In the genomic region with DNA sequence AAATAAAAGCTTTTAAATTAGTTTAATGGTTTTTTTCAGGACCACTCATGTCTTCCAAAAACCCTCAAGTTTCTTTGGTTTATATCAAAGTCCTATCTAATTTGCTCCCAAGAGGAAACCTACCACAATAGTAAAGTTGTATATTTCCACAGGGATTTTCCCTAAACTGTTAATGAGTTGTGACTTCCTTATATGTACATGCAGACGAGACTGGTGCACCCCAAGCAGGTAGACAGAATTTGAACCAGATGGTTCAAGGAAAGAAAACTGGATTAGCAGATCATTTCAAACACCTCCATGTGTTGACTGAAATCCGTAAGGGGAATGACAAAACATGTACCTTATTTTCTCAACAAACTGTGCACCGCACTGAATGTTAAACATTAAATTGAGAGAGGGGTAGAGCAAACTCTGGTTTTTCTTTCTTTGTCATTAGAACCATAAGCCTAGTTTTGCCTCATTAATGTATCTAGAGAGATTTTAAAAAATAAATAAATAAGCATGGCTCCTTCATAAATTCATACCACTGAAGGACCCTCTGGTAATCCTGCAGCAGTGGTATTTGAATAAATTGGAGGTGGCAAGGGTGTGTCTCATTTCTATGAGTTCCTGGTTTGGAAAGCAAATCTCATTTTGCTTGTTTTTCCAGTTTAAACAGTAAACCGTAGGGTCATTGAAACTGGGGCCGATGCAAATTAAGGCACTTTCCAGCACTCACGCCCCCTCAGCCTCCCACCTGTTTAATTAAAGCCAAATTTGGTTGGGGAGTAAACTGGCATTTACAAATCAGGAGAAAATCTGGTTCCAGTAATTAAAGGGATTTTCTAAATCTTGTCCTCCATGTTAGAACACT, we compare ENCODE assay signal across 18 cellular contexts. TPM values are rescaled to one million over a fixed set of nuclear protein-coding genes. Genes with fewer than 3 reads are reported as not detected.
DNase-seq lines count a peak whose midpoint lies in the region; ATAC-seq, FAIRE-seq and TF ChIP-seq lines count a peak whose summit lies in the region.
"Had no signal": no experiment of that assay in that cellular context is flagged by ENCODE, and none has a peak within 500 bp of the region (broad histone marks: within the 10 kb centered on the region; RNA-seq: fewer than 3 reads in every experiment).

No MANE protein-coding gene starts in this region.

- H2AFZ ChIP-seq in PC-9 (no peak overlapping the region), HepG2 (ENCODE audit: low read length) (no peak overlapping the region)
- H2AFZ ChIP-seq: GM23248 had no signal

- no peaks in the 10 kb centered on the region for H3K36me3 Mint-ChIP-seq in progenitor cell of endocrine pancreas (ENCODE audit: insufficient read depth)
- no peaks in the 10 kb centered on the region for H3K36me3 Mint-ChIP-seq in activated naive CD8-positive, alpha-beta T cell treated with anti-CD3 and anti-CD28 coated beads, Interleukin-2, amount 50 U/mL, for 24 hours (ENCODE audit: low read depth)

- no peak for TF ChIP-seq CTCF in PC-9 (conservative IDR thresholded peaks at IDR 0.05)
- no peak for TF ChIP-seq CTCF in HepG2 (CRISPR knock-in tag; IDR thresholded peaks at IDR 0.05)
- no peak for TF ChIP-seq CTCF in progenitor cell of endocrine pancreas (IDR thresholded peaks at IDR 0.05; ENCODE audit: unreplicated experiment)

- H3K9me3 Mint-ChIP-seq in progenitor cell of endocrine pancreas (ENCODE audit: low read depth), result no peaks in the 10 kb centered on the region
- H3K9me3 Mint-ChIP-seq in activated naive CD8-positive, alpha-beta T cell treated with anti-CD3 and anti-CD28 coated beads, Interleukin-2, amount 50 U/mL, for 24 hours, result no peaks in the 10 kb centered on the region
- H3K9me3 Mint-ChIP-seq: CD4-positive, alpha-beta T cell had no signal

- 55% methylated on average over 6 of the region's 6 CpGs for WGBS in HepG2 (ENCODE audit: low lambda C conversion rate)

- intact Hi-C loops in PC-9 (cut with micrococcal nuclease; ENCODE audit: unreplicated experiment) (loop anchor here (5.0 kb wide), 1 partner anchor 43 kb away; no protein-coding TSS in a partner anchor), HepG2 (cut with micrococcal nuclease; ENCODE audit: unreplicated experiment) (loop anchor here (5.0 to 10.0 kb wide), 2 partner anchors 38 to 55 kb away; no protein-coding TSS in a partner anchor), cardiac septum (cut with DNase I) (no loop called here)

- no peaks in the 10 kb centered on the region for H3F3A ChIP-seq in PC-9 (ENCODE audit: insufficient read depth, low read depth)

- H3K9me3 ChIP-seq in PC-9 (ENCODE audit: insufficient read depth, low read depth), result no peaks in the 10 kb centered on the region
- H3K9me3 ChIP-seq in HepG2 (ENCODE audit: low read length), result no peaks in the 10 kb centered on the region

- CTCF ChIA-PET in PC-9 (lab: Charles Lee), result no interaction called here
- CTCF ChIA-PET in HepG2 (lab: Yijun Ruan, JAX; ENCODE audit: low intra/inter-chr PET ratio, low total read pairs), result no interaction called here

- H4K20me1 ChIP-seq in PC-9 (ENCODE audit: insufficient read depth) (no peaks in the 10 kb centered on the region), HepG2 (ENCODE audit: insufficient read depth, low read length) (no peaks in the 10 kb centered on the region)

- H3K4me3 ChIP-seq in PC-9 (no peak overlapping the region), HepG2 (replicated peaks in 1 of 3; ENCODE audit: insufficient read depth in 1 of 3, low read depth in 2 of 3, low read length in 3 of 3) (no peak overlapping the region)
- H3K4me3 ChIP-seq: GM23248 had no signal

- H3K27me3 ChIP-seq in PC-9 (ENCODE audit: insufficient read depth, low read depth), result no peaks in the 10 kb centered on the region
- H3K27me3 ChIP-seq in HepG2 (ENCODE audit: control insufficient read depth in 1 of 2, insufficient read depth in 2 of 2, low read length in 2 of 2), result no peaks in the 10 kb centered on the region

- no peak overlapping the region for H3K9ac ChIP-seq in HepG2 (ENCODE audit: insufficient read depth, low read depth, low read length)
- H3K9ac ChIP-seq: GM23248 had no signal

- H3K36me3 ChIP-seq in PC-9 (ENCODE audit: low read depth) (no peaks in the 10 kb centered on the region), HepG2 (replicated peaks in 1 of 2; ENCODE audit: control insufficient read depth in 1 of 2, insufficient read depth in 2 of 2, low read length in 2 of 2) (no peaks in the 10 kb centered on the region)

- no TSS peak for BruUV-seq in PC-9 (replicated peaks; lab: Mats Ljungman, UMichigan)
- no TSS peak for BruUV-seq in HepG2 (replicated peaks; lab: Mats Ljungman, UMichigan)

- in situ Hi-C loops in HepG2 (cut with HindIII; ENCODE audit: extremely low pct_ligation_motif_present, low pct_unique_long_range_greater_than_20kb), result no loop called here

- no peaks in the 10 kb centered on the region for H3K27me3 Mint-ChIP-seq in progenitor cell of endocrine pancreas
- H3K27me3 Mint-ChIP-seq in activated naive CD8-positive, alpha-beta T cell treated with anti-CD3 and anti-CD28 coated beads, Interleukin-2, amount 50 U/mL, for 24 hours, result peaks cover 33% of the 10 kb centered on the region

- H3K27ac ChIP-seq in PC-9, result no peak overlapping the region
- H3K27ac ChIP-seq in HepG2 (ENCODE audit: extremely low read length, insufficient read depth, low read length), result peak overlapping the region; percentile 38
- H3K27ac ChIP-seq: GM23248, HL-60 had no signal

- H3K4me1 Mint-ChIP-seq in progenitor cell of endocrine pancreas (ENCODE audit: low read depth), result peaks cover 46% of the 10 kb centered on the region
- H3K4me1 Mint-ChIP-seq in activated naive CD8-positive, alpha-beta T cell treated with anti-CD3 and anti-CD28 coated beads, Interleukin-2, amount 50 U/mL, for 24 hours, result peaks cover 3% of the 10 kb centered on the region

- H3K4me1 ChIP-seq in PC-9 (replicated peaks; ENCODE audit: insufficient read depth) (peaks cover 19% of the 10 kb centered on the region), HepG2 (ENCODE audit: insufficient read depth, low read length) (peaks cover 81% of the 10 kb centered on the region)

- no peaks in the 10 kb centered on the region for H3K9me2 ChIP-seq in PC-9 (ENCODE audit: insufficient read depth)

- no peak for FAIRE-seq in HepG2 (lab: Jason Lieb, UNC)
- no peak for FAIRE-seq in GM12892 (lab: Jason Lieb, UNC)
- FAIRE-seq: GM12891 had no signal

- TF ChIP-seq EP300 in HepG2 (IDR thresholded peaks at IDR 0.05; ENCODE audit: low read depth in 2 of 2, low read length in 2 of 2) (no peak), HepG2 (CRISPR knock-in tag; IDR thresholded peaks at IDR 0.05; ENCODE audit: borderline replicate concordance) (no peak)

- DNase-seq in NCI-H1048 (lab: John Stamatoyannopoulos, UW) (peak; percentile 58), PC-9 (no peak), HepG2 (ENCODE audit: low spot score) (no peak), progenitor cell of endocrine pancreas (ENCODE audit: low spot score, unreplicated experiment) (no peak), cardiac septum (ENCODE audit: low spot score) (no peak), GM12892 (ENCODE audit: insufficient read length) (no peak), NCI-H226 (no peak)
- DNase-seq in activated naive CD8-positive, alpha-beta T cell treated with anti-CD3 and anti-CD28 coated beads, Interleukin-2, amount 50 U/mL, for 24 hours, result no peak
- DNase-seq: ACHN; CD4-positive, alpha-beta T cell; GM23248; KBM-7; NCI-H1694; NCI-H2107; NCI-H446 treated with DMSO at 0.1 percent for 48 hours had no signal

- H3K4me3 Mint-ChIP-seq in progenitor cell of endocrine pancreas (ENCODE audit: low read depth), result no peak overlapping the region
- no peak overlapping the region for H3K4me3 Mint-ChIP-seq in activated naive CD8-positive, alpha-beta T cell treated with anti-CD3 and anti-CD28 coated beads, Interleukin-2, amount 50 U/mL, for 24 hours
- H3K4me3 Mint-ChIP-seq: B cell; CD4-positive, alpha-beta T cell had no signal

- H3K79me2 ChIP-seq in PC-9 (ENCODE audit: low read depth), result no peaks in the 10 kb centered on the region
- H3K79me2 ChIP-seq in HepG2 (ENCODE audit: insufficient read depth, low read length), result no peaks in the 10 kb centered on the region

- POLR2A ChIA-PET in PC-9 (lab: Charles Lee; ENCODE audit: unreplicated experiment), result no interaction called here
- POLR2A ChIA-PET in HepG2 (lab: Yijun Ruan, JAX), result no interaction called here

- TF ChIP-seq RAD21 in HepG2 (CRISPR knock-in tag; IDR thresholded peaks at IDR 0.05), result no peak

- no peak for ATAC-seq in HepG2
- ATAC-seq in activated naive CD8-positive, alpha-beta T cell treated with anti-CD3 and anti-CD28 coated beads, Interleukin-2, amount 50 U/mL, for 24 hours, result no peak

- H3K4me2 ChIP-seq in PC-9 (peak overlapping the region; percentile 34; the same call in 1 of the 2 replicates), HepG2 (ENCODE audit: low read depth, low read length) (peak overlapping the region; percentile 32; the same call in 1 of the 2 replicates)

- no peak for TF ChIP-seq POLR2A in HepG2 (IDR thresholded peaks at IDR 0.05; ENCODE audit: insufficient read depth in 1 of 2, low read depth in 2 of 2, low read length in 2 of 2)
- no peak for TF ChIP-seq POLR2A in GM12892 (IDR thresholded peaks at IDR 0.05; ENCODE audit: low read depth, low read length)

- peak overlapping the region; percentile 31 for H3K27ac Mint-ChIP-seq in progenitor cell of endocrine pancreas
- no peak overlapping the region for H3K27ac Mint-ChIP-seq in activated naive CD8-positive, alpha-beta T cell treated with anti-CD3 and anti-CD28 coated beads, Interleukin-2, amount 50 U/mL, for 24 hours
- H3K27ac Mint-ChIP-seq: B cell; CD4-positive, alpha-beta T cell had no signal

RNA-seq across cellular contexts. Expression of a gene that starts 51.1 kb away (rescaled TPM):
- total RNA-seq in PC-9 (2021), result 38.8 and 53.6 TPM in 2 replicates
- 63.8 and 69.9 TPM in 2 replicates for total RNA-seq in HepG2 (2016; rRNA removed; fragmentation: Illumina TruSeq; extraction: Trizol)
- total RNA-seq in HepG2 (2016; cell fraction: cytosol; rRNA removed; fragmentation: Illumina TruSeq; extraction: Trizol; ENCODE audit: low read depth), result 33.8 and 33.9 TPM in 2 replicates
- total RNA-seq in HepG2 (2016; cell fraction: insoluble cytoplasmic fraction; rRNA removed; fragmentation: Illumina TruSeq; extraction: Trizol), result 61.8 and 63.2 TPM in 2 replicates
- 48.4 and 54.2 TPM in 2 replicates for total RNA-seq in HepG2 (2016; cell fraction: membrane; rRNA removed; fragmentation: Illumina TruSeq; extraction: Trizol)
- 60.3 and 63.7 TPM in 2 replicates for total RNA-seq in HepG2 (2016; cell fraction: nucleus; rRNA removed; fragmentation: Illumina TruSeq; extraction: Trizol)
- 61.6 and 64.4 TPM in 2 replicates for polyA plus RNA-seq in HepG2 (2011; rRNA removed)
- 32.3 and 55.9 TPM in 2 replicates for polyA plus RNA-seq in HepG2 (2011; cell fraction: cytosol; rRNA removed)
- 251 and 317 TPM in 2 replicates for polyA plus RNA-seq in HepG2 (2011; cell fraction: nucleus; rRNA removed)
- polyA plus RNA-seq in HepG2 (2012), result 54.2 and 69.2 TPM in 2 replicates
- polyA plus RNA-seq in HepG2 (2016; cell fraction: cytosol; fragmentation: Illumina TruSeq; extraction: Trizol; ENCODE audit: low read depth), result 2.0 and 2.4 TPM in 2 replicates
- 40.2 and 43.8 TPM in 2 replicates for polyA plus RNA-seq in HepG2 (2016; cell fraction: insoluble cytoplasmic fraction; fragmentation: Illumina TruSeq; extraction: Trizol; ENCODE audit: low read depth)
- 9.1 and 9.2 TPM in 2 replicates for polyA plus RNA-seq in HepG2 (2016; cell fraction: membrane; fragmentation: Illumina TruSeq; extraction: Trizol; ENCODE audit: low read depth)
- polyA plus RNA-seq in HepG2 (2016; cell fraction: nucleus; fragmentation: Illumina TruSeq; extraction: Trizol; ENCODE audit: insufficient read depth, low read depth), result 102 and 108 TPM in 2 replicates
- polyA minus RNA-seq in HepG2 (2011; rRNA and poly(A)+ RNA removed; ENCODE audit: low replicate concordance), result 0.19 and 296 TPM in 2 replicates
- 71.8 and 103 TPM in 2 replicates for polyA minus RNA-seq in HepG2 (2011; cell fraction: cytosol; rRNA and poly(A)+ RNA removed)
- polyA minus RNA-seq in HepG2 (2011; cell fraction: nucleus; rRNA and poly(A)+ RNA removed), result 162 and 227 TPM in 2 replicates
- total RNA-seq in progenitor cell of endocrine pancreas, result 71.7 and 78.7 TPM in 2 replicates
- total RNA-seq in cardiac septum, result 6.6 TPM
- polyA plus RNA-seq in GM12892 (2012; ENCODE audit: missing spikeins), result 2.4 TPM
